ENCODE assay signal across 9 cellular contexts in genomic region chr3:123979525-123980481, GRCh38. TPM values are rescaled to one million over a fixed set of nuclear protein-coding genes. Genes with fewer than 3 reads are reported as not detected.
A peak's percentile ranks its signal among the peaks of the same experiment; 100 is the strongest.
DNase-seq lines count a peak whose midpoint lies in the region; ATAC-seq and TF ChIP-seq lines count a peak whose summit lies in the region.
"Not testable (repeated sequence)": the region's sequence is repeated elsewhere in the genome, so short reads cannot be mapped to it uniquely, and the experiment has no call there.
"Had no signal": no experiment of that assay in that cellular context is flagged by ENCODE, and none has a peak within 500 bp of the region (broad histone marks: within the 10 kb centered on the region; RNA-seq: fewer than 3 reads in every experiment).

No MANE protein-coding gene starts in this region.

- H3K27ac ChIP-seq in suprapubic skin: not testable (repeated sequence)

- peak overlapping the region; percentile 38 for H3K4me3 ChIP-seq in suprapubic skin

- DNase-seq in D341Med (ENCODE audit: low spot score) (peak; percentile 51), NCI-H446 treated with DMSO at 0.1 percent for 48 hours (lab: John Stamatoyannopoulos, UW) (peak; percentile 44), hepatic stellate cell (ENCODE audit: low spot score) (peak; percentile 37), neural crest cell (ENCODE audit: low read depth, low spot score) (peak; percentile 42)
- not testable (repeated sequence) for DNase-seq in central memory CD8-positive, alpha-beta T cell (ENCODE audit: low spot score in 2 of 2); suprapubic skin (ENCODE audit: low spot score in 2 of 2)

- not testable (repeated sequence) for H3K27ac Mint-ChIP-seq in central memory CD8-positive, alpha-beta T cell (ENCODE audit: low read depth)
- peak overlapping the region; percentile 78 for H3K27ac Mint-ChIP-seq in neural crest cell (ENCODE audit: unreplicated experiment)

- 10% methylated on average over 25 of the region's 29 CpGs for WGBS in suprapubic skin

- not testable (repeated sequence) for H3K36me3 ChIP-seq in suprapubic skin

- not testable (repeated sequence) for TF ChIP-seq POLR2A in suprapubic skin (IDR thresholded peaks at IDR 0.05)

- not testable (repeated sequence) for H3K4me1 Mint-ChIP-seq in central memory CD8-positive, alpha-beta T cell
- H3K4me1 Mint-ChIP-seq in neural crest cell: peaks cover 27% of the 10 kb centered on the region

- not testable (repeated sequence) for H3K36me3 Mint-ChIP-seq in central memory CD8-positive, alpha-beta T cell (ENCODE audit: insufficient read depth); neural crest cell (ENCODE audit: low read depth)

- H3K9me3 ChIP-seq in suprapubic skin: not testable (repeated sequence)

- H3K4me1 ChIP-seq in suprapubic skin: not testable (repeated sequence)

- H3K27me3 ChIP-seq in suprapubic skin: peaks cover 12% of the 10 kb centered on the region

- peaks cover 57% of the 10 kb centered on the region for H3K27me3 Mint-ChIP-seq in central memory CD8-positive, alpha-beta T cell
- H3K27me3 Mint-ChIP-seq in neural crest cell (ENCODE audit: low read depth): peaks cover 21% of the 10 kb centered on the region

- not testable (repeated sequence) for H3K9me3 Mint-ChIP-seq in central memory CD8-positive, alpha-beta T cell; neural crest cell

- peak; percentile 66 for ATAC-seq in HG03354 (IDR thresholded peaks at IDR 0.05; ENCODE audit: poor library complexity, severe bottlenecking, unreplicated experiment)
- peak; percentile 61 to 66 for ATAC-seq in activated CD4-positive, CD25-positive, alpha-beta regulatory T cell treated with anti-CD3 and anti-CD28 coated beads, Interleukin-2, amount 50 U/mL, for 24 hours
- peak; percentile 79 for ATAC-seq in central memory CD8-positive, alpha-beta T cell (replicated peaks; ENCODE audit: extremely low read depth, poor library complexity, severe bottlenecking)

- TF ChIP-seq EP300 in suprapubic skin (IDR thresholded peaks at IDR 0.05): not testable (repeated sequence)

- TF ChIP-seq CTCF in neural crest cell (conservative IDR thresholded peaks at IDR 0.05): peak; percentile 82
- peak; percentile 43 to 71 for TF ChIP-seq CTCF in suprapubic skin (IDR thresholded peaks at IDR 0.05)

- not testable (repeated sequence) for H3K4me3 Mint-ChIP-seq in central memory CD8-positive, alpha-beta T cell
- peak overlapping the region; percentile 84 for H3K4me3 Mint-ChIP-seq in neural crest cell

RNA-seq across cellular contexts. Expression of gene ROPN1, which starts 12.1 kb away (rescaled TPM):
- total RNA-seq in neural crest cell: not detected in 2 replicates
- total RNA-seq in suprapubic skin: 1 to 10 TPM; 1.4 to 6.0 (median 2.4) TPM
- total RNA-seq: activated T-helper 2 cell treated with anti-CD3 and anti-CD28 coated beads, Interferon-gamma antibody, Interleukin-2, Interleukin-4, amounts not matched to agents 10 μg/mL and 5 μg/mL and 100 μg/mL, durations not matched to agents 14 hours and 24 hours and 36 hours had no signal

RNA-seq across cellular contexts. Expression of gene CCDC14, which starts 18.8 kb away (rescaled TPM):
- total RNA-seq in neural crest cell (113 and 117 TPM in 2 replicates), suprapubic skin (10 to 100 TPM; 10.8 to 73.5 (median 28.0) TPM)

RNA-seq across cellular contexts. Expression of gene KALRN, which starts 53.4 kb away (rescaled TPM):
- total RNA-seq in neural crest cell: 40.5 and 45.4 TPM in 2 replicates
- 10 to 100 TPM in 3 of 4 donors, 1 to 10 TPM in 1; 7.8 to 37.9 (median 19.7) TPM for total RNA-seq in suprapubic skin
